ENCODE assay signal across 1 cellular context in genomic region chr16:4602330-4602729, GRCh38.
TF ChIP-seq lines count a peak whose summit lies in the region.

No MANE protein-coding gene starts in this region.

TF ChIP-seq in SK-N-SH, 30 proteins besides CTCF, POLR2A, EP300 and RAD21:
- TF ChIP-seq, protein P1, sequence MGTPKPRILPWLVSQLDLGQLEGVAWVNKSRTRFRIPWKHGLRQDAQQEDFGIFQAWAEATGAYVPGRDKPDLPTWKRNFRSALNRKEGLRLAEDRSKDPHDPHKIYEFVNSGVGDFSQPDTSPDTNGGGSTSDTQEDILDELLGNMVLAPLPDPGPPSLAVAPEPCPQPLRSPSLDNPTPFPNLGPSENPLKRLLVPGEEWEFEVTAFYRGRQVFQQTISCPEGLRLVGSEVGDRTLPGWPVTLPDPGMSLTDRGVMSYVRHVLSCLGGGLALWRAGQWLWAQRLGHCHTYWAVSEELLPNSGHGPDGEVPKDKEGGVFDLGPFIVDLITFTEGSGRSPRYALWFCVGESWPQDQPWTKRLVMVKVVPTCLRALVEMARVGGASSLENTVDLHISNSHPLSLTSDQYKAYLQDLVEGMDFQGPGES (IDR thresholded peaks at IDR 0.05; ENCODE audit: low read depth, low read length): no peak
- TF ChIP-seq MEF2A (IDR thresholded peaks at IDR 0.05; ENCODE audit: borderline replicate concordance, low read depth): no peak
- no peak for TF ChIP-seq TCF12 (IDR thresholded peaks at IDR 0.05)
- no peak for TF ChIP-seq RXRA (IDR thresholded peaks at IDR 0.05; ENCODE audit: borderline replicate concordance, low read depth)
- TF ChIP-seq EZH2phosphoT487 (IDR thresholded peaks at IDR 0.05; ENCODE audit: borderline replicate concordance, low read depth): no peak
- TF ChIP-seq SMC3 (IDR thresholded peaks at IDR 0.05; ENCODE audit: low read depth, low read length): no peak
- no peak for TF ChIP-seq FOXM1 (IDR thresholded peaks at IDR 0.05; ENCODE audit: low read depth)
- no peak for TF ChIP-seq CHD2 (IDR thresholded peaks at IDR 0.05; ENCODE audit: low read length, partially characterized antibody)
- no peak for TF ChIP-seq ZBTB33 (IDR thresholded peaks at IDR 0.05; ENCODE audit: borderline replicate concordance, low read depth)
- TF ChIP-seq SIN3A (IDR thresholded peaks at IDR 0.05; ENCODE audit: borderline replicate concordance, low read depth, low read length): no peak
